28 cellular contexts compared by ENCODE assay signal in the genomic region with DNA sequence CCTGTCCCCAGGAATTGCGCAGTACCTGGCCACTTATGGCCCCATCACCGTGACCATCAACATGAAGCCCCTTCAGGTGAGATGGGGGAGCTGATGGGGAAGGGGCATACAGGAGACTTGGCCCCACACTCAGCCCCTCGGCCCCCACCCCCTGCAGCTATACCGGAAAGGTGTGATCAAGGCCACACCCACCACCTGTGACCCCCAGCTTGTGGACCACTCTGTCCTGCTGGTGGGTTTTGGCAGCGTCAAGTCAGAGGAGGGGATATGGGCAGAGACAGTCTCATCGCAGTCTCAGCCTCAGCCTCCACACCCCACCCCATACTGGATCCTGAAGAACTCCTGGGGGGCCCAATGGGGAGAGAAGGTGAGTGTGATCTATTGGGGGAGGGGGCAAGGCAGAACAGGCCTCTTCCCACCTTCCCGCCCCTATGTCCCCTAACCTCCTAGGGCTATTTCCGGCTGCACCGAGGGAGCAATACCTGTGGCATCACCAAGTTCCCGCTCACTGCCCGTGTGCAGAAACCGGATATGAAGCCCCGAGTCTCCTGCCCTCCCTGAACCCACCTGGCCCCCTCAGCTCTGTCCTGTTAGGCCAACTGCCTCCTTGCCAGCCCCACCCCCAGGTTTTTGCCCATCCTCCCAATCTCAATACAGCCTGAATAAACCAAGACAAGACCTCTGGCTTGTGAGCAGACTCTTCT. TPM values are rescaled to one million over a fixed set of nuclear protein-coding genes. Genes with fewer than 3 reads are reported as not detected.
DNase-seq lines count a peak whose midpoint lies in the region; ATAC-seq and TF ChIP-seq lines count a peak whose summit lies in the region.
"Had no signal": no experiment of that assay in that cellular context is flagged by ENCODE, and none has a peak within 500 bp of the region (broad histone marks: within the 10 kb centered on the region; RNA-seq: fewer than 3 reads in every experiment).

No MANE protein-coding gene starts in this region.

- H3K9me3 Mint-ChIP-seq in endothelial cell (ENCODE audit: unreplicated experiment): no peaks in the 10 kb centered on the region
- H3K9me3 Mint-ChIP-seq in natural killer cell treated with Interleukin-12 subunit alpha and Interleukin-12 subunit beta and Interleukin-15 and Interleukin-18, amount 100 ng/mL, for 72 hours: no peaks in the 10 kb centered on the region
- H3K9me3 Mint-ChIP-seq: CD8-positive, alpha-beta memory T cell had no signal

- peaks cover 0 to 26% of the 10 kb centered on the region in 2 donors for H3K4me1 ChIP-seq in right atrium auricular region
- peaks cover 0 to 3% of the 10 kb centered on the region in 2 donors for H3K4me1 ChIP-seq in aorta (ENCODE audit: control insufficient read depth in 1 of 2, insufficient read depth in 2 of 2, low read length in 2 of 2)

- peaks cover 8% of the 10 kb centered on the region for H3K27me3 Mint-ChIP-seq in endothelial cell (ENCODE audit: unreplicated experiment)
- no peaks in the 10 kb centered on the region for H3K27me3 Mint-ChIP-seq in natural killer cell treated with Interleukin-12 subunit alpha and Interleukin-12 subunit beta and Interleukin-15 and Interleukin-18, amount 100 ng/mL, for 72 hours
- H3K27me3 Mint-ChIP-seq: CD8-positive, alpha-beta memory T cell had no signal

- intact Hi-C loops in left cardiac atrium (cut with DNase I): loop anchor here in 1 of 2 donors (5.0 to 10.0 kb wide), 2 partner anchors 82 to 104 kb away; a partner anchor contains a TSS
- intact Hi-C loops in aorta (cut with DNase I): loop anchor here in 1 of 2 donors (10.0 kb wide), 1 partner anchor 142 kb away; a partner anchor contains a TSS

- WGBS in aorta, 2 donors: 87 to 93% methylated on average over 13 of the region's 13 CpGs

- H3K9me3 ChIP-seq in right atrium auricular region (no peaks in the 10 kb centered on the region), aorta (ENCODE audit: control insufficient read depth, low read length) (no peaks in the 10 kb centered on the region)
- H3K9me3 ChIP-seq: SJSA1 had no signal

- TF ChIP-seq CTCF in right atrium auricular region (IDR thresholded peaks at IDR 0.05) (no peak), endothelial cell (IDR thresholded peaks at IDR 0.05; ENCODE audit: unreplicated experiment) (no peak)

- peaks cover 16% of the 10 kb centered on the region for H3K36me3 Mint-ChIP-seq in endothelial cell (ENCODE audit: low read depth, unreplicated experiment)
- H3K36me3 Mint-ChIP-seq in natural killer cell treated with Interleukin-12 subunit alpha and Interleukin-12 subunit beta and Interleukin-15 and Interleukin-18, amount 100 ng/mL, for 72 hours: peaks cover 7% of the 10 kb centered on the region

- H3K4me1 Mint-ChIP-seq in endothelial cell (ENCODE audit: unreplicated experiment): peaks cover 10% of the 10 kb centered on the region
- peaks cover 59 to 65% of the 10 kb centered on the region in 2 donors for H3K4me1 Mint-ChIP-seq in natural killer cell treated with Interleukin-12 subunit alpha and Interleukin-12 subunit beta and Interleukin-15 and Interleukin-18, amount 100 ng/mL, for 72 hours (ENCODE audit: low read depth in 2 of 2)

- DNase-seq in left cardiac atrium (peak; percentile 21), right atrium auricular region (ENCODE audit: low spot score) (no peak), endothelial cell (ENCODE audit: low spot score) (no peak), aorta (peak; percentile 44), HuH-7.5 (ENCODE audit: low spot score) (no peak), SIG-M5 (lab: John Stamatoyannopoulos, UW) (no peak), HUDEP-2 (lab: John Stamatoyannopoulos, UW; ENCODE audit: unreplicated experiment in 76 of 76) (no peak)
- DNase-seq in natural killer cell treated with Interleukin-12 subunit alpha and Interleukin-12 subunit beta and Interleukin-15 and Interleukin-18, amount 100 ng/mL, for 72 hours (ENCODE audit: low spot score): no peak
- DNase-seq: AML-193; C1 segment of cervical spinal cord; Calu3; CD8-positive, alpha-beta memory T cell; DMS153; GM23248; HCEC 1CT; IMR-90; NCI-H1105; NCI-H2081; NCI-H2171; NCI-H524 treated with DMSO at 0.1 percent for 48 hours; NCI-H82 had no signal

- no peak for ATAC-seq in left cardiac atrium
- ATAC-seq in natural killer cell treated with Interleukin-12 subunit alpha and Interleukin-12 subunit beta and Interleukin-15 and Interleukin-18, amount 100 ng/mL, for 72 hours: no peak
- no peak for ATAC-seq in aorta (ENCODE audit: low FRiP score)
- ATAC-seq: Panc1 had no signal

- H3K27me3 ChIP-seq in right atrium auricular region: no peaks in the 10 kb centered on the region
- H3K27me3 ChIP-seq in aorta (ENCODE audit: control insufficient read depth in 1 of 2, insufficient read depth in 2 of 2, low read length in 1 of 2): no peaks in the 10 kb centered on the region
- H3K27me3 ChIP-seq: SJSA1 had no signal

- H3K36me3 ChIP-seq in right atrium auricular region (peaks cover 30% of the 10 kb centered on the region), aorta (ENCODE audit: control insufficient read depth in 1 of 2, insufficient read depth in 2 of 2, low read length in 1 of 2) (peaks cover 0 to 3% of the 10 kb centered on the region in 2 donors)

- H3K27ac Mint-ChIP-seq in endothelial cell (ENCODE audit: unreplicated experiment): peak overlapping the region; percentile 13
- peak overlapping the region; percentile 41 to 77 for H3K27ac Mint-ChIP-seq in natural killer cell treated with Interleukin-12 subunit alpha and Interleukin-12 subunit beta and Interleukin-15 and Interleukin-18, amount 100 ng/mL, for 72 hours

- no peak overlapping the region for H3K4me3 ChIP-seq in right atrium auricular region
- H3K4me3 ChIP-seq in aorta (ENCODE audit: low read length in 2 of 2): no peak overlapping the region
- H3K4me3 ChIP-seq: GM23248, SJSA1 had no signal

- H3K4me3 Mint-ChIP-seq in endothelial cell (ENCODE audit: unreplicated experiment): no peak overlapping the region
- H3K4me3 Mint-ChIP-seq in natural killer cell treated with Interleukin-12 subunit alpha and Interleukin-12 subunit beta and Interleukin-15 and Interleukin-18, amount 100 ng/mL, for 72 hours: no peak overlapping the region

- H3K27ac ChIP-seq in right atrium auricular region: no peak overlapping the region
- H3K27ac ChIP-seq in aorta (ENCODE audit: low read depth in 1 of 2, low read length in 2 of 2): no peak overlapping the region
- H3K27ac ChIP-seq: GM23248, HL-60, KMS-11, SJSA1 had no signal

RNA-seq across cellular contexts. Expression of a gene that starts 3.6 kb away (rescaled TPM):
- 1 to 10 TPM in 1 of 2 donors, under 1 TPM in 1; 0.99 to 2.7 TPM for total RNA-seq in left cardiac atrium
- 1 to 10 TPM in 1 of 2 donors, under 1 TPM in 1; 0.39 to 1.1 TPM for total RNA-seq in right atrium auricular region
- not detected for total RNA-seq in endothelial cell (ENCODE audit: unreplicated experiment)
- total RNA-seq in natural killer cell treated with Interleukin-12 subunit alpha and Interleukin-12 subunit beta and Interleukin-15 and Interleukin-18, amount 100 ng/mL, for 72 hours: 100 to 1,000 TPM; 124 to 886 TPM
- 1 to 10 TPM; 1.8 to 3.9 TPM for total RNA-seq in aorta
- polyA plus RNA-seq in aorta: 1 to 10 TPM; 1.8 to 2.9 TPM
- total RNA-seq: Calu3, G401, HT-29 had no signal
- polyA plus RNA-seq: AG04450 had no signal

RNA-seq across cellular contexts. Expression of a gene that starts 5.1 kb away (rescaled TPM):
- total RNA-seq in left cardiac atrium: 10 to 100 TPM; 37.8 to 44.3 TPM
- total RNA-seq in right atrium auricular region: 10 to 100 TPM; 50.9 to 82.8 TPM
- 75.6 TPM for total RNA-seq in endothelial cell (ENCODE audit: unreplicated experiment)
- total RNA-seq in natural killer cell treated with Interleukin-12 subunit alpha and Interleukin-12 subunit beta and Interleukin-15 and Interleukin-18, amount 100 ng/mL, for 72 hours: 100 to 1,000 TPM in 1 of 2 donors, 10 to 100 TPM in 1; 76.6 to 157 TPM
- total RNA-seq in aorta: 10 to 100 TPM; 40.2 to 47.7 TPM
- polyA plus RNA-seq in aorta: 10 to 100 TPM; 57.2 to 73.1 TPM

RNA-seq across cellular contexts. Expression of a gene that starts 7.3 kb away (rescaled TPM):
- 10 to 100 TPM; 45.8 to 63.5 TPM for total RNA-seq in left cardiac atrium
- total RNA-seq in right atrium auricular region: 100 to 1,000 TPM; 115 to 172 TPM
- total RNA-seq in endothelial cell (ENCODE audit: unreplicated experiment): 90.7 TPM
- total RNA-seq in natural killer cell treated with Interleukin-12 subunit alpha and Interleukin-12 subunit beta and Interleukin-15 and Interleukin-18, amount 100 ng/mL, for 72 hours: 10 to 100 TPM; 44.6 to 89.8 TPM
- 10 to 100 TPM; 30.1 to 46.9 TPM for total RNA-seq in aorta
- 10 to 100 TPM; 23.9 to 72.8 TPM for polyA plus RNA-seq in aorta

RNA-seq across cellular contexts. Expression of a gene that starts 10.6 kb away (rescaled TPM):
- total RNA-seq in left cardiac atrium: 100 to 1,000 TPM in 1 of 2 donors, 10 to 100 TPM in 1; 98.0 to 103 TPM
- total RNA-seq in right atrium auricular region: 100 to 1,000 TPM; 117 to 156 TPM
- total RNA-seq in endothelial cell (ENCODE audit: unreplicated experiment): 248 TPM
- total RNA-seq in natural killer cell treated with Interleukin-12 subunit alpha and Interleukin-12 subunit beta and Interleukin-15 and Interleukin-18, amount 100 ng/mL, for 72 hours: 10 to 100 TPM in 1 of 2 donors, 1 to 10 TPM in 1; 7.5 to 10.6 TPM
- 100 to 1,000 TPM; 139 to 185 TPM for total RNA-seq in aorta
- polyA plus RNA-seq in aorta: 100 to 1,000 TPM; 136 to 224 TPM

RNA-seq across cellular contexts. Expression of a gene that starts 17.0 kb away (rescaled TPM):
- total RNA-seq in left cardiac atrium (10 to 100 TPM in 1 of 2 donors, 1 to 10 TPM in 1; 1.3 to 11.1 TPM), right atrium auricular region (1 to 10 TPM; 4.9 to 6.8 TPM), endothelial cell (ENCODE audit: unreplicated experiment) (1.3 TPM), aorta (10 to 100 TPM in 1 of 2 donors, 1 to 10 TPM in 1; 7.2 to 31.9 TPM)
- total RNA-seq in natural killer cell treated with Interleukin-12 subunit alpha and Interleukin-12 subunit beta and Interleukin-15 and Interleukin-18, amount 100 ng/mL, for 72 hours: 10 to 100 TPM in 1 of 2 donors, 1 to 10 TPM in 1; 7.9 to 18.1 TPM
- 1 to 10 TPM; 1.6 to 6.4 TPM for polyA plus RNA-seq in aorta

Comparison
In these comparisons a context has a peak if more than half of its experiments do, and no peak if none do; other contexts are left out.
1. DNase-seq: peak in left cardiac atrium (single experiment) and aorta (2 of 2); none in right atrium auricular region (single experiment), endothelial cell (single experiment), natural killer cell treated with Interleukin-12 subunit alpha and Interleukin-12 subunit beta and Interleukin-15 and Interleukin-18, amount 100 ng/mL, for 72 hours (single experiment), HuH-7.5 (single experiment), SIG-M5 (single experiment) and HUDEP-2 (0 of 76).
2. RNA of a gene that starts 3.6 kb away (total RNA-seq): 124 to 886 TPM in natural killer cell treated with Interleukin-12 subunit alpha and Interleukin-12 subunit beta and Interleukin-15 and Interleukin-18, amount 100 ng/mL, for 72 hours; 1.8 to 3.9 TPM in aorta, 0.99 to 2.7 TPM in left cardiac atrium, 0.39 to 1.1 TPM in right atrium auricular region and not detected in endothelial cell (single experiment); every median in the first group is over 10 times any median in the second.